ENCODE assay signal across 19 cellular contexts in the genomic region with DNA sequence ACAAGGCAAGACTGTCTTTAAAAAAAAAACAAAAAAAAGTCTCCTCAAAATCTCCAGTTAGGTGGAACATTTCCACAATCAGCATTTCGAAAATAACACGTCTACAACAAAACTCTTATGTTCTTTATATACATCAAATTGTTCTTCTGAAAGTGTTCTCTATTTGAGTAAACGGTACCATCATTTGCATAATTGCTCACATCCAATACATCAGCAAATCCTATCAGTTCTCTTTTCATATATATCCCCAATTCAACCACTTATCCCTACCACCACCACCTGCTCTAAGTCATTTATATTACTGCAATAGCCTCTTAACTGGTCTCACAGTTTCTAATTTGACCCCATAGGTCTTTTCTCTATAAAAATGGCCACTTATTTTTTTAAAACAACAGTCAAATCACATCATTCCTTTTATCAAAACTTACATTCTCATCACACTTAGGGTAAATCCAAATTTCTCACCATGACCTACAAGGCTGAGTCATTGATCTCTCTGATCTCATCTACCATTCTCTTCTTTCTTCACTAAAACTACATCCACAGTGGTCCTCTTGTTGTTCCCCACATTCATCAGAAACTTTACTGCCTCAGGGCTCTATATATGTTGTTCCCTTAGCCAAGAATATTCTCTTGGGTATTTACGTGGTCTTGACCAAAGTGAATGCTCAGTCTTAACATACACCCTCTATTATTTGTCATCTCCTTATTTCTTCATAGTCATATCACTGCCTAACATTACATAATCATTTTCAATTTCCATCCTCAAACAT.
DNase-seq lines count a peak whose midpoint lies in the region; ATAC-seq and TF ChIP-seq lines count a peak whose summit lies in the region.
"Had no signal": no experiment of that assay in that cellular context is flagged by ENCODE, and none has a peak within 500 bp of the region (broad histone marks: within the 10 kb centered on the region; RNA-seq: fewer than 3 reads in every experiment).

No MANE protein-coding gene starts in this region.

- ATAC-seq in activated CD4-positive, alpha-beta T cell treated with anti-CD3 and anti-CD28 coated beads for 36 hours, result peak; percentile 36
- peak; percentile 72 to 75 for ATAC-seq in natural killer cell treated with Interleukin-12 subunit alpha and Interleukin-12 subunit beta and Interleukin-15 and Interleukin-18, amount 100 ng/mL, for 72 hours
- ATAC-seq in natural killer cell, result no peak
- peak; percentile 55 for ATAC-seq in stimulated activated effector memory CD8-positive, alpha-beta T cell treated with anti-CD3 and anti-CD28 coated beads, Interleukin-12 subunit alpha, Interleukin-12 subunit beta, amount 100 ng/mL, for 72 hours

- intact Hi-C loops in activated CD4-positive, alpha-beta T cell treated with anti-CD3 and anti-CD28 coated beads for 36 hours (cut with DNase I, micrococcal nuclease), result no loop called here
- intact Hi-C loops in natural killer cell (cut with micrococcal nuclease), result no loop called here

- no peaks in the 10 kb centered on the region for H3K27me3 Mint-ChIP-seq in activated CD4-positive, alpha-beta T cell treated with anti-CD3 and anti-CD28 coated beads for 36 hours
- H3K27me3 Mint-ChIP-seq in natural killer cell treated with Interleukin-12 subunit alpha and Interleukin-12 subunit beta and Interleukin-15 and Interleukin-18, amount 100 ng/mL, for 72 hours, result no peaks in the 10 kb centered on the region
- H3K27me3 Mint-ChIP-seq in natural killer cell (ENCODE audit: low read depth in 2 of 2), result no peaks in the 10 kb centered on the region
- H3K27me3 Mint-ChIP-seq: B cell had no signal

- no peak overlapping the region for H3K27ac Mint-ChIP-seq in activated CD4-positive, alpha-beta T cell treated with anti-CD3 and anti-CD28 coated beads for 36 hours
- H3K27ac Mint-ChIP-seq in natural killer cell treated with Interleukin-12 subunit alpha and Interleukin-12 subunit beta and Interleukin-15 and Interleukin-18, amount 100 ng/mL, for 72 hours, result peak overlapping the region; percentile 8 to 42
- H3K27ac Mint-ChIP-seq in natural killer cell, result no peak overlapping the region
- no peak overlapping the region for H3K27ac Mint-ChIP-seq in stimulated activated effector memory CD8-positive, alpha-beta T cell treated with anti-CD3 and anti-CD28 coated beads, Interleukin-12 subunit alpha, Interleukin-12 subunit beta, amount 100 ng/mL, for 72 hours
- H3K27ac Mint-ChIP-seq: B cell had no signal

- peaks cover 11% of the 10 kb centered on the region for H3K36me3 Mint-ChIP-seq in activated CD4-positive, alpha-beta T cell treated with anti-CD3 and anti-CD28 coated beads for 36 hours (ENCODE audit: low read depth)
- peaks cover 8% of the 10 kb centered on the region for H3K36me3 Mint-ChIP-seq in natural killer cell treated with Interleukin-12 subunit alpha and Interleukin-12 subunit beta and Interleukin-15 and Interleukin-18, amount 100 ng/mL, for 72 hours
- no peaks in the 10 kb centered on the region for H3K36me3 Mint-ChIP-seq in natural killer cell
- H3K36me3 Mint-ChIP-seq in stimulated activated effector memory CD8-positive, alpha-beta T cell treated with anti-CD3 and anti-CD28 coated beads, Interleukin-12 subunit alpha, Interleukin-12 subunit beta, amount 100 ng/mL, for 72 hours, result peaks cover 8% of the 10 kb centered on the region

- peaks cover 8% of the 10 kb centered on the region for H3K4me1 Mint-ChIP-seq in activated CD4-positive, alpha-beta T cell treated with anti-CD3 and anti-CD28 coated beads for 36 hours
- H3K4me1 Mint-ChIP-seq in natural killer cell treated with Interleukin-12 subunit alpha and Interleukin-12 subunit beta and Interleukin-15 and Interleukin-18, amount 100 ng/mL, for 72 hours (ENCODE audit: low read depth in 2 of 2), result peaks cover 9 to 16% of the 10 kb centered on the region in 2 donors
- no peaks in the 10 kb centered on the region for H3K4me1 Mint-ChIP-seq in natural killer cell
- peaks cover 7% of the 10 kb centered on the region for H3K4me1 Mint-ChIP-seq in stimulated activated effector memory CD8-positive, alpha-beta T cell treated with anti-CD3 and anti-CD28 coated beads, Interleukin-12 subunit alpha, Interleukin-12 subunit beta, amount 100 ng/mL, for 72 hours

- no peak for TF ChIP-seq CTCF in natural killer cell (IDR thresholded peaks at IDR 0.05)

- H3K9me3 Mint-ChIP-seq in activated CD4-positive, alpha-beta T cell treated with anti-CD3 and anti-CD28 coated beads for 36 hours (ENCODE audit: low read depth), result no peaks in the 10 kb centered on the region
- H3K9me3 Mint-ChIP-seq in natural killer cell treated with Interleukin-12 subunit alpha and Interleukin-12 subunit beta and Interleukin-15 and Interleukin-18, amount 100 ng/mL, for 72 hours, result peaks cover 2% of the 10 kb centered on the region
- no peaks in the 10 kb centered on the region for H3K9me3 Mint-ChIP-seq in natural killer cell
- H3K9me3 Mint-ChIP-seq in stimulated activated effector memory CD8-positive, alpha-beta T cell treated with anti-CD3 and anti-CD28 coated beads, Interleukin-12 subunit alpha, Interleukin-12 subunit beta, amount 100 ng/mL, for 72 hours, result no peaks in the 10 kb centered on the region

- POLR2A ChIA-PET in activated CD4-positive, alpha-beta T cell treated with anti-CD3 and anti-CD28 coated beads for 36 hours (lab: Charles Lee), result no interaction called here

- DNase-seq in activated CD4-positive, alpha-beta T cell treated with anti-CD3 and anti-CD28 coated beads for 36 hours, result no peak
- DNase-seq in activated CD4-positive, alpha-beta T cell treated with anti-CD3 and anti-CD28 coated beads for 48 hours, result no peak
- no peak for DNase-seq in natural killer cell treated with Interleukin-12 subunit alpha and Interleukin-12 subunit beta and Interleukin-15 and Interleukin-18, amount 100 ng/mL, for 72 hours (ENCODE audit: low spot score)
- DNase-seq in natural killer cell (no peak), NCI-H460 (ENCODE audit: extremely low read depth, low read depth) (peak; percentile 14), SW 1271 (lab: John Stamatoyannopoulos, UW) (no peak), A172 (ENCODE audit: low spot score) (no peak)
- DNase-seq in stimulated activated effector memory CD8-positive, alpha-beta T cell treated with anti-CD3 and anti-CD28 coated beads, Interleukin-12 subunit alpha, Interleukin-12 subunit beta, amount 100 ng/mL, for 72 hours (ENCODE audit: low spot score in 2 of 2), result no peak
- DNase-seq: 8988T, COR-L47, HCEC 1CT, Kasumi-1, MG63, NCI-H1694 treated with DMSO at 0.1 percent for 48 hours, NCI-H510A treated with DMSO at 0.1 percent for 48 hours, NCI-H82, RPMI8226, SIG-M5 had no signal

- CTCF ChIA-PET in activated CD4-positive, alpha-beta T cell treated with anti-CD3 and anti-CD28 coated beads for 36 hours (lab: Charles Lee), result interaction anchor here (0.6 kb wide), 1 partner anchor 304 kb away, joined by 3 read pairs; no protein-coding TSS in a partner anchor

- no peak overlapping the region for H3K4me3 Mint-ChIP-seq in activated CD4-positive, alpha-beta T cell treated with anti-CD3 and anti-CD28 coated beads for 36 hours
- peak overlapping the region; percentile 30 for H3K4me3 Mint-ChIP-seq in natural killer cell treated with Interleukin-12 subunit alpha and Interleukin-12 subunit beta and Interleukin-15 and Interleukin-18, amount 100 ng/mL, for 72 hours
- no peak overlapping the region for H3K4me3 Mint-ChIP-seq in natural killer cell
- no peak overlapping the region for H3K4me3 Mint-ChIP-seq in stimulated activated effector memory CD8-positive, alpha-beta T cell treated with anti-CD3 and anti-CD28 coated beads, Interleukin-12 subunit alpha, Interleukin-12 subunit beta, amount 100 ng/mL, for 72 hours
- H3K4me3 Mint-ChIP-seq: B cell had no signal

Comparison
In these comparisons a context has a peak if more than half of its experiments do, and no peak if none do; other contexts are left out.
1. ATAC-seq: peak in activated CD4-positive, alpha-beta T cell treated with anti-CD3 and anti-CD28 coated beads for 36 hours (single experiment), natural killer cell treated with Interleukin-12 subunit alpha and Interleukin-12 subunit beta and Interleukin-15 and Interleukin-18, amount 100 ng/mL, for 72 hours (2 of 2) and stimulated activated effector memory CD8-positive, alpha-beta T cell treated with anti-CD3 and anti-CD28 coated beads, Interleukin-12 subunit alpha, Interleukin-12 subunit beta, amount 100 ng/mL, for 72 hours (single experiment); none in natural killer cell (0 of 3).
2. H3K27ac Mint-ChIP-seq: peak in natural killer cell treated with Interleukin-12 subunit alpha and Interleukin-12 subunit beta and Interleukin-15 and Interleukin-18, amount 100 ng/mL, for 72 hours (2 of 2); none in activated CD4-positive, alpha-beta T cell treated with anti-CD3 and anti-CD28 coated beads for 36 hours (single experiment), natural killer cell (0 of 2) and stimulated activated effector memory CD8-positive, alpha-beta T cell treated with anti-CD3 and anti-CD28 coated beads, Interleukin-12 subunit alpha, Interleukin-12 subunit beta, amount 100 ng/mL, for 72 hours (single experiment).